ENCODE assay signal across 41 cellular contexts in the genomic region with DNA sequence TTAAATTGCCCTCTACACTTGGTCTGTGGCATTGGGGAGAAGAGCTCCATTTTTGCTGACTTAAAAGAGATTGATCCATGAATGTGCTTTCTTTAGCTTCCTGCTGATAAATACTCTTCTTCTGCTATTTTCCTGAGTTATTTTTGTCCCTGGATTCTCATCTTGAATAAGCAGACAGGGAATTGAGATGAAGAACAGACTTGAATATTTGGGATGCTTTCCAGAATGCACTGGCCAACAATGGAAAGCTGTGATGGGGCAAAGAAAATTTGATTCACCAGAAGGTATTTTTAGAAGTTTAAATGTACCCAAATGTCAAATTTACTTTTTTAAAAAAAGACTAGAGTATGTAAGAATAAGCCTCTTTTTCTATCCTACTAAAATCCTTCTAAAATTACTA.
"Had no signal": no experiment of that assay in that cellular context is flagged by ENCODE, and none has a peak within 500 bp of the region (broad histone marks: within the 10 kb centered on the region; RNA-seq: fewer than 3 reads in every experiment).

No MANE protein-coding gene starts in this region.

- H3K36me3 Mint-ChIP-seq: activated naive CD4-positive, alpha-beta T cell treated with anti-CD3 and anti-CD28 coated beads, Interleukin-2, amount 10 ng/mL, durations not matched to agents 7 days and 5 days; activated naive CD4-positive, alpha-beta T cell treated with anti-CD3 and anti-CD28 coated beads, Interleukin-2, amount 50 U/mL, for 24 hours; activated naive CD8-positive, alpha-beta T cell; activated naive CD8-positive, alpha-beta T cell treated with anti-CD3 and anti-CD28 coated beads, Interleukin-2, amount 10 ng/mL, durations not matched to agents 7 days and 5 days had no signal

- H3K4me3 Mint-ChIP-seq: activated CD4-positive, alpha-beta memory T cell treated with anti-CD3 and anti-CD28 coated beads, Interleukin-2, amount 10 ng/mL, durations not matched to agents 7 days and 5 days; activated CD4-positive, alpha-beta T cell treated with anti-CD3 and anti-CD28 coated beads for 36 hours; activated CD4-positive, alpha-beta T cell treated with anti-CD3 and anti-CD28 coated beads, Interleukin-2, amount 10 ng/mL, durations not matched to agents 7 days and 5 days; activated CD8-positive, alpha-beta memory T cell treated with anti-CD3 and anti-CD28 coated beads, Interleukin-2, amount 10 ng/mL, durations not matched to agents 7 days and 5 days; activated CD8-positive, alpha-beta T cell treated with anti-CD3 and anti-CD28 coated beads, Interleukin-2, amount 10 ng/mL, durations not matched to agents 7 days and 5 days; activated naive CD4-positive, alpha-beta T cell treated with anti-CD3 and anti-CD28 coated beads, Interleukin-2, amount 10 ng/mL, durations not matched to agents 7 days and 5 days; activated naive CD4-positive, alpha-beta T cell treated with anti-CD3 and anti-CD28 coated beads, Interleukin-2, amount 50 U/mL, for 24 hours; activated naive CD8-positive, alpha-beta T cell; activated naive CD8-positive, alpha-beta T cell treated with anti-CD3 and anti-CD28 coated beads, Interleukin-2, amount 10 ng/mL, durations not matched to agents 7 days and 5 days; activated naive CD8-positive, alpha-beta T cell treated with anti-CD3 and anti-CD28 coated beads, Interleukin-2, amount 50 U/mL, for 24 hours; activated T-cell treated with anti-CD3 and anti-CD28 coated beads, Interleukin-2, amount 50 U/mL, for 24 hours; central memory CD8-positive, alpha-beta T cell; T-helper 1 cell treated with Interleukin-12 subunit alpha and Interleukin-12 subunit beta and Interleukin-4 antibody, amounts not matched to agents 30 μg/mL and 1 μg/mL, for 36 hours; T-helper 2 cell treated with Interferon-gamma antibody and Interleukin-4, amounts not matched to agents 5 μg/mL and 100 μg/mL, for 36 hours; WTC11 had no signal

- H3K27ac Mint-ChIP-seq: activated CD4-positive, alpha-beta memory T cell treated with anti-CD3 and anti-CD28 coated beads, Interleukin-2, amount 10 ng/mL, durations not matched to agents 7 days and 5 days; activated CD4-positive, alpha-beta T cell treated with anti-CD3 and anti-CD28 coated beads for 36 hours; activated CD4-positive, alpha-beta T cell treated with anti-CD3 and anti-CD28 coated beads, Interleukin-2, amount 10 ng/mL, durations not matched to agents 7 days and 5 days; activated CD8-positive, alpha-beta memory T cell treated with anti-CD3 and anti-CD28 coated beads, Interleukin-2, amount 10 ng/mL, durations not matched to agents 7 days and 5 days; activated CD8-positive, alpha-beta T cell treated with anti-CD3 and anti-CD28 coated beads, Interleukin-2, amount 10 ng/mL, durations not matched to agents 7 days and 5 days; activated naive CD4-positive, alpha-beta T cell treated with anti-CD3 and anti-CD28 coated beads, Interleukin-2, amount 10 ng/mL, durations not matched to agents 7 days and 5 days; activated naive CD4-positive, alpha-beta T cell treated with anti-CD3 and anti-CD28 coated beads, Interleukin-2, amount 50 U/mL, for 24 hours; activated naive CD8-positive, alpha-beta T cell; activated naive CD8-positive, alpha-beta T cell treated with anti-CD3 and anti-CD28 coated beads, Interleukin-2, amount 10 ng/mL, durations not matched to agents 7 days and 5 days; activated naive CD8-positive, alpha-beta T cell treated with anti-CD3 and anti-CD28 coated beads, Interleukin-2, amount 50 U/mL, for 24 hours; activated T-cell treated with anti-CD3 and anti-CD28 coated beads, Interleukin-2, amount 50 U/mL, for 24 hours; activated T-helper 2 cell treated with anti-CD3 and anti-CD28 coated beads, Interferon-gamma antibody, Interleukin-2, Interleukin-4, amounts not matched to agents 10 μg/mL and 5 μg/mL and 100 μg/mL, durations not matched to agents 14 hours and 24 hours and 36 hours; T-helper 1 cell treated with Interleukin-12 subunit alpha and Interleukin-12 subunit beta and Interleukin-4 antibody, amounts not matched to agents 30 μg/mL and 1 μg/mL, for 36 hours; T-helper 2 cell treated with Interferon-gamma antibody and Interleukin-4, amounts not matched to agents 5 μg/mL and 100 μg/mL, for 36 hours; WTC11 had no signal

- H3K27me3 ChIP-seq: ascending aorta, body of pancreas, brain microvascular endothelial cell, breast epithelium had no signal

- H3K4me1 Mint-ChIP-seq: activated CD4-positive, alpha-beta memory T cell treated with anti-CD3 and anti-CD28 coated beads, Interleukin-2, amount 10 ng/mL, durations not matched to agents 7 days and 5 days; activated CD4-positive, alpha-beta T cell treated with anti-CD3 and anti-CD28 coated beads for 36 hours; activated CD4-positive, alpha-beta T cell treated with anti-CD3 and anti-CD28 coated beads, Interleukin-2, amount 10 ng/mL, durations not matched to agents 7 days and 5 days; activated CD8-positive, alpha-beta memory T cell treated with anti-CD3 and anti-CD28 coated beads, Interleukin-2, amount 10 ng/mL, durations not matched to agents 7 days and 5 days; activated naive CD4-positive, alpha-beta T cell treated with anti-CD3 and anti-CD28 coated beads, Interleukin-2, amount 10 ng/mL, durations not matched to agents 7 days and 5 days; activated naive CD4-positive, alpha-beta T cell treated with anti-CD3 and anti-CD28 coated beads, Interleukin-2, amount 50 U/mL, for 24 hours; activated naive CD8-positive, alpha-beta T cell treated with anti-CD3 and anti-CD28 coated beads, Interleukin-2, amount 10 ng/mL, durations not matched to agents 7 days and 5 days; activated naive CD8-positive, alpha-beta T cell treated with anti-CD3 and anti-CD28 coated beads, Interleukin-2, amount 50 U/mL, for 24 hours; central memory CD8-positive, alpha-beta T cell; WTC11 had no signal

- H3K9me3 ChIP-seq: ascending aorta, body of pancreas had no signal

- FAIRE-seq: TTC549 had no signal

- H3K36me3 ChIP-seq: ascending aorta, brain microvascular endothelial cell, breast epithelium had no signal

- DNase-seq: activated CD4-positive, alpha-beta memory T cell treated with anti-CD3 and anti-CD28 coated beads, Interleukin-2, amount 10 ng/mL, durations not matched to agents 7 days and 5 days; activated CD4-positive, alpha-beta T cell treated with anti-CD3 and anti-CD28 coated beads for 1 hour; activated CD4-positive, alpha-beta T cell treated with anti-CD3 and anti-CD28 coated beads for 36 hours; activated CD4-positive, alpha-beta T cell treated with anti-CD3 and anti-CD28 coated beads for 48 hours; activated CD4-positive, alpha-beta T cell treated with anti-CD3 and anti-CD28 coated beads, Interleukin-2, amount 10 ng/mL, durations not matched to agents 7 days and 5 days; activated CD4-positive, alpha-beta T cell treated with anti-CD3 and anti-CD28 coated beads, Interleukin-2, amount 50 U/mL, for 48 hours; activated CD4-positive, CD25-positive, alpha-beta regulatory T cell; activated CD8-positive, alpha-beta memory T cell treated with anti-CD3 and anti-CD28 coated beads for 24 hours; activated CD8-positive, alpha-beta memory T cell treated with anti-CD3 and anti-CD28 coated beads, Interleukin-2, amount 10 ng/mL, durations not matched to agents 7 days and 5 days; activated CD8-positive, alpha-beta memory T cell treated with anti-CD3 and anti-CD28 coated beads, Interleukin-2, amount 50 U/mL, for 48 hours; activated CD8-positive, alpha-beta T cell treated with anti-CD3 and anti-CD28 coated beads, Interleukin-2, amount 10 ng/mL, durations not matched to agents 7 days and 5 days; activated effector memory CD4-positive, alpha-beta T cell treated with Interleukin-2 at 50 U/mL for 16 hours; activated gamma-delta T cell; activated naive CD4-positive, alpha-beta T cell treated with anti-CD3 and anti-CD28 coated beads, Interleukin-2, amount 10 ng/mL, durations not matched to agents 7 days and 5 days; activated naive CD4-positive, alpha-beta T cell treated with Interleukin-2 at 50 U/mL for 16 hours; activated naive CD8-positive, alpha-beta T cell treated with anti-CD3 and anti-CD28 coated beads, Interleukin-2, amount 10 ng/mL, durations not matched to agents 7 days and 5 days; activated naive CD8-positive, alpha-beta T cell treated with anti-CD3 and anti-CD28 coated beads, Interleukin-2, amount 50 U/mL, for 24 hours; activated T-cell treated with anti-CD3 and anti-CD28 coated beads, Interleukin-2, amount 50 U/mL, for 24 hours; activated T-cell treated with anti-CD3 and anti-CD28 coated beads, Interleukin-2, amount 50 U/mL, for 48 hours; amygdala; anterior cingulate cortex; body of pancreas; brain microvascular endothelial cell; caudate nucleus; cerebellar nuclear complex; SW 1271; T-helper 1 cell; T-helper 2 cell; T-helper 9 cell had no signal

- ATAC-seq: activated CD4-positive, alpha-beta T cell treated with anti-CD3 and anti-CD28 coated beads for 36 hours; activated CD4-positive, CD25-positive, alpha-beta regulatory T cell treated with anti-CD3 and anti-CD28 coated beads, Interleukin-2, amount 50 U/mL, for 24 hours; activated CD8-positive, alpha-beta memory T cell treated with anti-CD3 and anti-CD28 coated beads, Interleukin-2, amount 10 ng/mL, durations not matched to agents 7 days and 5 days; activated CD8-positive, alpha-beta T cell treated with anti-CD3 and anti-CD28 coated beads, Interleukin-2, amount 10 ng/mL, durations not matched to agents 7 days and 5 days; activated naive CD8-positive, alpha-beta T cell treated with anti-CD3 and anti-CD28 coated beads, Interleukin-2, amount 50 U/mL, for 24 hours; body of pancreas; WTC11 had no signal

- H3K4me1 ChIP-seq: ascending aorta, body of pancreas, breast epithelium had no signal

- H3K27me3 Mint-ChIP-seq: activated CD4-positive, alpha-beta memory T cell treated with anti-CD3 and anti-CD28 coated beads, Interleukin-2, amount 10 ng/mL, durations not matched to agents 7 days and 5 days; activated CD4-positive, alpha-beta T cell treated with anti-CD3 and anti-CD28 coated beads for 36 hours; activated CD4-positive, alpha-beta T cell treated with anti-CD3 and anti-CD28 coated beads, Interleukin-2, amount 10 ng/mL, durations not matched to agents 7 days and 5 days; activated CD8-positive, alpha-beta memory T cell treated with anti-CD3 and anti-CD28 coated beads, Interleukin-2, amount 10 ng/mL, durations not matched to agents 7 days and 5 days; activated naive CD4-positive, alpha-beta T cell treated with anti-CD3 and anti-CD28 coated beads, Interleukin-2, amount 10 ng/mL, durations not matched to agents 7 days and 5 days; activated naive CD4-positive, alpha-beta T cell treated with anti-CD3 and anti-CD28 coated beads, Interleukin-2, amount 50 U/mL, for 24 hours; activated naive CD8-positive, alpha-beta T cell; activated naive CD8-positive, alpha-beta T cell treated with anti-CD3 and anti-CD28 coated beads, Interleukin-2, amount 50 U/mL, for 24 hours; central memory CD8-positive, alpha-beta T cell had no signal

- H3K27ac ChIP-seq: ascending aorta, body of pancreas, brain microvascular endothelial cell, breast epithelium, VCaP had no signal

- H3K9me3 Mint-ChIP-seq: activated CD4-positive, alpha-beta memory T cell treated with anti-CD3 and anti-CD28 coated beads, Interleukin-2, amount 10 ng/mL, durations not matched to agents 7 days and 5 days; activated naive CD4-positive, alpha-beta T cell treated with anti-CD3 and anti-CD28 coated beads, Interleukin-2, amount 10 ng/mL, durations not matched to agents 7 days and 5 days; activated naive CD4-positive, alpha-beta T cell treated with anti-CD3 and anti-CD28 coated beads, Interleukin-2, amount 50 U/mL, for 24 hours; activated T-helper 2 cell treated with anti-CD3 and anti-CD28 coated beads, Interferon-gamma antibody, Interleukin-2, Interleukin-4, amounts not matched to agents 10 μg/mL and 5 μg/mL and 100 μg/mL, durations not matched to agents 14 hours and 24 hours and 36 hours; central memory CD8-positive, alpha-beta T cell; T-helper 2 cell treated with Interferon-gamma antibody and Interleukin-4, amounts not matched to agents 5 μg/mL and 100 μg/mL, for 36 hours had no signal

- H3K4me3 ChIP-seq: ascending aorta, body of pancreas, breast epithelium had no signal
